In genomic region chr9:33817327-33818166, GRCh38 we compare ENCODE assay signal across 8 cellular contexts. TPM values are rescaled to one million over a fixed set of nuclear protein-coding genes. Genes with fewer than 3 reads are reported as not detected.
DNase-seq lines count a peak whose midpoint lies in the region; ATAC-seq and TF ChIP-seq lines count a peak whose summit lies in the region.

No MANE protein-coding gene starts in this region.

- intact Hi-C loops in heart left ventricle (cut with DNase I) (loop anchor here in 8 of 10 donors (2.0 to 10.0 kb wide), 10 partner anchors 35 to 437 kb away; partner anchors contain the start of gene UBAP2 (in 3 of the 8)), posterior vena cava (cut with DNase I) (loop anchor here in 1 of 2 donors (2.0 kb wide), 1 partner anchor 37 kb away; no protein-coding TSS in a partner anchor), aorta (cut with DNase I) (loop anchor here in 1 of 2 donors (10.0 kb wide), 2 partner anchors 107 to 437 kb away; no protein-coding TSS in a partner anchor)

- no peaks in the 10 kb centered on the region for H3K36me3 ChIP-seq in adipocyte (ENCODE audit: control insufficient read depth, insufficient read depth, low read length, severe bottlenecking)
- no peaks in the 10 kb centered on the region for H3K36me3 ChIP-seq in heart left ventricle
- no peaks in the 10 kb centered on the region for H3K36me3 ChIP-seq in aorta (ENCODE audit: control insufficient read depth in 1 of 2, insufficient read depth in 2 of 2, low read length in 1 of 2)

- H3K4me1 ChIP-seq in adipocyte (ENCODE audit: control insufficient read depth, insufficient read depth, low read length): peaks cover 52% of the 10 kb centered on the region
- peaks cover 9 to 69% (median 48%) of the 10 kb centered on the region in 12 donors for H3K4me1 ChIP-seq in heart left ventricle
- H3K4me1 ChIP-seq in aorta (ENCODE audit: control insufficient read depth in 1 of 2, insufficient read depth in 2 of 2, low read length in 2 of 2): no peaks in the 10 kb centered on the region

- peak; percentile 54 for DNase-seq in COR-L47 (lab: John Stamatoyannopoulos, UW)
- DNase-seq in HS-27A (ENCODE audit: low read depth): peak; percentile 65
- peak; percentile 72 for DNase-seq in adipocyte (ENCODE audit: low read depth)
- DNase-seq in heart left ventricle: peak; percentile 60 to 82 (median 67)
- peak; percentile 87 for DNase-seq in posterior vena cava (ENCODE audit: low spot score)
- DNase-seq in aorta: peak in 1 of 2 donors; percentile 70

- ATAC-seq in GM19395 (IDR thresholded peaks at IDR 0.05; ENCODE audit: unreplicated experiment) (peak; percentile 27), SK-N-SH treated with all-trans-retinoic acid at 6 μM for 48 hours (peak; percentile 57), heart left ventricle (peak in 3 of 4 donors; percentile 14 to 51 (median 44)), aorta (ENCODE audit: low FRiP score) (peak; percentile 48)

- H3K27ac ChIP-seq in heart left ventricle (peak overlapping the region; percentile 96 to 100 (median 99)), aorta (ENCODE audit: low read depth in 1 of 2, low read length in 2 of 2) (peak overlapping the region; percentile 79 to 93)

- H3K9me3 ChIP-seq in adipocyte (ENCODE audit: control insufficient read depth, low read length): no peaks in the 10 kb centered on the region
- H3K9me3 ChIP-seq in heart left ventricle: no peaks in the 10 kb centered on the region
- H3K9me3 ChIP-seq in aorta (ENCODE audit: control insufficient read depth, low read length): no peaks in the 10 kb centered on the region

- peak overlapping the region; percentile 99 for H3K9ac ChIP-seq in adipocyte (ENCODE audit: low read length)

- TF ChIP-seq POLR2A in heart left ventricle (IDR thresholded peaks at IDR 0.05): no peak

- 0 to 1% (median 1%) methylated on average over 39 to 81 of the region's 81 CpGs; no CpG with 5 or more reads in 1 of the 4 donors for WGBS in heart left ventricle, 4 donors
- WGBS in aorta, 2 donors: 1% methylated on average over 45 to 81 of the region's 81 CpGs

- H3K27me3 ChIP-seq in adipocyte (replicated peaks; ENCODE audit: control insufficient read depth, insufficient read depth, low read length) (no peaks in the 10 kb centered on the region), heart left ventricle (no peaks in the 10 kb centered on the region), aorta (ENCODE audit: control insufficient read depth in 1 of 2, insufficient read depth in 2 of 2, low read length in 1 of 2) (no peaks in the 10 kb centered on the region)

- H3K4me3 ChIP-seq in adipocyte (ENCODE audit: low read length) (peak overlapping the region; percentile 92), heart left ventricle (peak overlapping the region; percentile 80 to 98 (median 93)), aorta (ENCODE audit: low read length in 2 of 2) (peak overlapping the region; percentile 73 to 98)

- TF ChIP-seq CTCF in heart left ventricle (IDR thresholded peaks at IDR 0.05): peak in 7 of 12 donors; percentile 13 to 36 (median 25)

TF ChIP-seq in SK-N-SH treated with all-trans-retinoic acid at 6 μM for 48 hours, 23 proteins besides CTCF, POLR2A, EP300 and RAD21:
- TF ChIP-seq, protein P1, sequence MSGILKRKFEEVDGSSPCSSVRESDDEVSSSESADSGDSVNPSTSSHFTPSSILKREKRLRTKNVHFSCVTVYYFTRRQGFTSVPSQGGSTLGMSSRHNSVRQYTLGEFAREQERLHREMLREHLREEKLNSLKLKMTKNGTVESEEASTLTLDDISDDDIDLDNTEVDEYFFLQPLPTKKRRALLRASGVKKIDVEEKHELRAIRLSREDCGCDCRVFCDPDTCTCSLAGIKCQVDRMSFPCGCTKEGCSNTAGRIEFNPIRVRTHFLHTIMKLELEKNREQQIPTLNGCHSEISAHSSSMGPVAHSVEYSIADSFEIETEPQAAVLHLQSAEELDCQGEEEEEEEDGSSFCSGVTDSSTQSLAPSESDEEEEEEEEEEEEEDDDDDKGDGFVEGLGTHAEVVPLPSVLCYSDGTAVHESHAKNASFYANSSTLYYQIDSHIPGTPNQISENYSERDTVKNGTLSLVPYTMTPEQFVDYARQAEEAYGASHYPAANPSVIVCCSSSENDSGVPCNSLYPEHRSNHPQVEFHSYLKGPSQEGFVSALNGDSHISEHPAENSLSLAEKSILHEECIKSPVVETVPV (CRISPR knock-in tag; IDR thresholded peaks at IDR 0.05): no peak
- TF ChIP-seq, protein P2, sequence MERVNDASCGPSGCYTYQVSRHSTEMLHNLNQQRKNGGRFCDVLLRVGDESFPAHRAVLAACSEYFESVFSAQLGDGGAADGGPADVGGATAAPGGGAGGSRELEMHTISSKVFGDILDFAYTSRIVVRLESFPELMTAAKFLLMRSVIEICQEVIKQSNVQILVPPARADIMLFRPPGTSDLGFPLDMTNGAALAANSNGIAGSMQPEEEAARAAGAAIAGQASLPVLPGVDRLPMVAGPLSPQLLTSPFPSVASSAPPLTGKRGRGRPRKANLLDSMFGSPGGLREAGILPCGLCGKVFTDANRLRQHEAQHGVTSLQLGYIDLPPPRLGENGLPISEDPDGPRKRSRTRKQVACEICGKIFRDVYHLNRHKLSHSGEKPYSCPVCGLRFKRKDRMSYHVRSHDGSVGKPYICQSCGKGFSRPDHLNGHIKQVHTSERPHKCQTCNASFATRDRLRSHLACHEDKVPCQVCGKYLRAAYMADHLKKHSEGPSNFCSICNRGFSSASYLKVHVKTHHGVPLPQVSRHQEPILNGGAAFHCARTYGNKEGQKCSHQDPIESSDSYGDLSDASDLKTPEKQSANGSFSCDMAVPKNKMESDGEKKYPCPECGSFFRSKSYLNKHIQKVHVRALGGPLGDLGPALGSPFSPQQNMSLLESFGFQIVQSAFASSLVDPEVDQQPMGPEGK (CRISPR knock-in tag; IDR thresholded peaks at IDR 0.05; ENCODE audit: borderline replicate concordance): peak; percentile 91; the same call in 1 of the 2 replicates

RNA-seq across cellular contexts. Expression of gene UBE2R2, which starts 0.6 kb away (rescaled TPM):
- total RNA-seq in heart left ventricle (10 to 100 TPM; 29.4 to 45.7 (median 40.3) TPM), posterior vena cava (10 to 100 TPM; 33.0 to 37.1 TPM), aorta (10 to 100 TPM; 34.3 to 35.4 TPM)
- polyA plus RNA-seq in heart left ventricle (10 to 100 TPM; 18.6 to 27.3 TPM), aorta (10 to 100 TPM; 18.1 to 19.0 TPM)

RNA-seq across cellular contexts. Expression of gene PRSS3, which starts 22.2 kb away (rescaled TPM):
- total RNA-seq in heart left ventricle: 1 to 10 TPM in 2 of 9 donors, under 1 TPM in 1, not detected in 6; 0.89 to 1.4 (median 1.2) TPM
- polyA plus RNA-seq in heart left ventricle: under 1 TPM in 1 of 2 donors, not detected in 1; 0.58 TPM
- under 1 TPM in 1 of 2 donors, not detected in 1; 1.00 TPM for total RNA-seq in posterior vena cava
- not detected for total RNA-seq in aorta
- 10 to 100 TPM in 1 of 2 donors, 1 to 10 TPM in 1; 2.0 to 59.5 TPM for polyA plus RNA-seq in aorta
